9 cellular contexts compared by ENCODE assay signal in the genomic region with DNA sequence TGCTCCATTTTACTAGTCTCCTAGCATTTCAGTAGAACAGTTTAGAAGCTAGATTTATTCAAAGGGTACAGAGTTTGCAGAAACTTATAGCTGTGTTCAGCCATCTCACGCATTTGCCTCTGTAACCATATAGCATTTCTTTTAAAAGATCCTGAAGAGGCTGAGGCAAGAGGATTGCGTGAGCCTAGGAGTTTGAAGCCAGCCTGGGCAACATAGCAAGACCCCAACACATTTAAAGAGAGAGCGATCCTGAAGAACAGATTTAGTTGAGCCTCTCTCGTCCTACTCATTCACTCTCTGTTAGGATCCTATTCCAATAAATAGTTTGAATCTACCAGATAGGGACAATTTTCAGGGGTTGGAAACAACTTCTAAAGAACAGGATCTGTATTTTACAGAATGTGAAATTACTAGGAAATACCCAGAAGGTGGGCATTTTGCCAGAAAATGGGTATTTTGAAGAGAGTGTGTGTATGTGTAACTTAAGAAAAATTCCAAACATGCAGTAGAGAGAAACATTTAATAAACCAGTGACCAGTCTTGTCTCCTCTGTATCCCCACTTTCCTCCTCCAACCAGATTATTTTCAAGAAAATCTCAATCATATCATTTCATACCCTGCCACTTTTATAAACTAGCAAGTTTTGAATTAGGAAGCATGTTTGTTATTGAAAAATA. TPM values are rescaled to one million over a fixed set of nuclear protein-coding genes. Genes with fewer than 3 reads are reported as not detected.
A peak's percentile ranks its signal among the peaks of the same experiment; 100 is the strongest.
DNase-seq lines count a peak whose midpoint lies in the region; ATAC-seq and TF ChIP-seq lines count a peak whose summit lies in the region.
"Had no signal": no experiment of that assay in that cellular context is flagged by ENCODE, and none has a peak within 500 bp of the region (broad histone marks: within the 10 kb centered on the region; RNA-seq: fewer than 3 reads in every experiment).

No MANE protein-coding gene starts in this region.

- TSS peak; percentile 4 for BruUV-seq in OCI-LY7 (replicated peaks; lab: Mats Ljungman, UMichigan)

- POLR2A ChIA-PET in OCI-LY7 (lab: Charles Lee), result interaction anchor here (0.5 to 1.0 kb wide), 2 partner anchors 210 to 340 kb away, joined by 4 to 6 read pairs; no protein-coding TSS in a partner anchor

- peak overlapping the region; percentile 13; the same call in 1 of the 2 replicates for H3K4me2 ChIP-seq in OCI-LY7 (ENCODE audit: low read length)

- H3K4me3 ChIP-seq in OCI-LY7 (ENCODE audit: low read depth, low read length, poor library complexity, severe bottlenecking) (no peak overlapping the region), psoas muscle (peak overlapping the region; percentile 43)

- CTCF ChIA-PET in OCI-LY7 (lab: Charles Lee; ENCODE audit: unreplicated experiment), result no interaction called here

- peaks cover 18% of the 10 kb centered on the region for H3K4me1 ChIP-seq in OCI-LY7 (ENCODE audit: insufficient read depth, low read length, poor library complexity, severe bottlenecking)
- peaks cover 59% of the 10 kb centered on the region for H3K4me1 ChIP-seq in psoas muscle

- peak; percentile 91 for DNase-seq in EH (ENCODE audit: low read depth)
- DNase-seq in OCI-LY7 (ENCODE audit: low spot score), result no peak
- peak; percentile 28 to 76 for DNase-seq in dermis microvascular lymphatic vessel endothelial cell (ENCODE audit: low read depth in 2 of 2)
- DNase-seq in psoas muscle, result no peak
- no peak for DNase-seq in CD1c-positive myeloid dendritic cell (ENCODE audit: extremely low spot score)
- DNase-seq in inferior parietal cortex (ENCODE audit: extremely low spot score), result no peak
- DNase-seq in stimulated activated naive CD4-positive, alpha-beta T cell (lab: John Stamatoyannopoulos, UW), result no peak
- DNase-seq: hippocampal formation had no signal

- no peak overlapping the region for H3K27ac ChIP-seq in OCI-LY7 (ENCODE audit: low read depth, low read length, poor library complexity, severe bottlenecking)
- peak overlapping the region; percentile 73 for H3K27ac ChIP-seq in psoas muscle

- H3K27me3 ChIP-seq in psoas muscle (ENCODE audit: insufficient read depth in 3 of 3, low read length in 2 of 3), result no peaks in the 10 kb centered on the region

- peaks cover 35% of the 10 kb centered on the region; the same call in 1 of the 2 replicates for H4K20me1 ChIP-seq in OCI-LY7 (ENCODE audit: insufficient read depth, low read length)

- intact Hi-C loops in OCI-LY7 (cut with micrococcal nuclease; ENCODE audit: unreplicated experiment) (no loop called here), psoas muscle (cut with DNase I) (no loop called here)

- peaks cover 85% of the 10 kb centered on the region for H3K79me2 ChIP-seq in OCI-LY7 (ENCODE audit: insufficient read depth, low read depth, low read length)

- no peak overlapping the region for H2AFZ ChIP-seq in OCI-LY7 (ENCODE audit: low read length)

- H3K9me2 ChIP-seq in OCI-LY7 (ENCODE audit: insufficient read depth, low read length), result no peaks in the 10 kb centered on the region

- ATAC-seq in psoas muscle, result no peak
- no peak for ATAC-seq in GM18907 (IDR thresholded peaks at IDR 0.05; ENCODE audit: unreplicated experiment)

- H3K9me3 ChIP-seq in OCI-LY7 (ENCODE audit: low read length), result no peaks in the 10 kb centered on the region
- H3K9me3 ChIP-seq in psoas muscle, result no peaks in the 10 kb centered on the region

- TF ChIP-seq CTCF in OCI-LY7 (conservative IDR thresholded peaks at IDR 0.05; ENCODE audit: low read length) (no peak), psoas muscle (IDR thresholded peaks at IDR 0.05) (no peak)

- H3K36me3 ChIP-seq in OCI-LY7 (ENCODE audit: insufficient read depth, low read length), result peaks cover 73% of the 10 kb centered on the region
- H3K36me3 ChIP-seq in psoas muscle (ENCODE audit: insufficient read depth in 1 of 2, low read depth in 1 of 2), result peaks cover 3 to 31% of the 10 kb centered on the region in 2 donors

- 92 to 99% (median 94%) methylated on average over 4 of the region's 4 CpGs for WGBS in psoas muscle, 3 donors

RNA-seq across cellular contexts. Expression of a gene that starts 4.5 kb away (rescaled TPM):
- 41.3 and 49.4 TPM in 2 replicates for total RNA-seq in OCI-LY7 (2014; rRNA removed; shearing (Covaris generic))
- total RNA-seq in OCI-LY7 (2022), result 129 and 131 TPM in 2 replicates
- 35.3 and 46.5 TPM in 2 replicates for total RNA-seq in dermis microvascular lymphatic vessel endothelial cell
- total RNA-seq in psoas muscle, result 100 to 1,000 TPM; 123 to 233 (median 201) TPM
- polyA plus RNA-seq in psoas muscle, result 100 to 1,000 TPM; 162 to 238 (median 213) TPM

Comparison
In these comparisons a context has a peak if more than half of its experiments do, and no peak if none do; other contexts are left out.
1. DNase-seq: peak in EH (single experiment) and dermis microvascular lymphatic vessel endothelial cell (2 of 2); none in OCI-LY7 (single experiment), psoas muscle (0 of 2), CD1c-positive myeloid dendritic cell (single experiment), inferior parietal cortex (single experiment) and stimulated activated naive CD4-positive, alpha-beta T cell (0 of 6).